Comparison of ENCODE assay signal across 22 cellular contexts in the genomic region with DNA sequence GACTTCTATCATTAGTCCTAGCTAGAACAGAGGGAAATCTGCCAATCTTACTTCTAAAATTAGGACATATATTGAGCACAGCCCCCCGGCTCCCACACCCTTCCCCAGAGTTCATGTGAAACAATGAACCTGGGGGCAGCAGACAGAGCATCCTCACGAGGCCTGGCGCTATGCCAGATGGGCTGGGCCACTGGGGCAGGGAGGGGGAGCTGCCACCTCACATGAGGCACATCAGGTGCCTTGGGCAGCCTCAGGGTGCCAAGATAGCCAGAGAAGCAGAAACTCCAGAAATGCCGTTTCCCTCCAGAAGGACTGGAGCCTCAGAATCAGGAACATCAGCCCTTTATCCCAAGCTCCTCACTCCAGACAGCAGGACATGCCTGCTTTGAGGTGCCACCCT.
"Had no signal": no experiment of that assay in that cellular context is flagged by ENCODE, and none has a peak within 500 bp of the region (broad histone marks: within the 10 kb centered on the region; RNA-seq: fewer than 3 reads in every experiment).

No MANE protein-coding gene starts in this region.

- H3K4me3 Mint-ChIP-seq: activated CD4-positive, alpha-beta T cell treated with anti-CD3 and anti-CD28 coated beads, Interleukin-2, amount 10 ng/mL, durations not matched to agents 7 days and 5 days; activated CD8-positive, alpha-beta T cell treated with anti-CD3 and anti-CD28 coated beads for 36 hours; activated naive CD4-positive, alpha-beta T cell treated with anti-CD3 and anti-CD28 coated beads, Interleukin-2, amount 50 U/mL, for 24 hours; activated naive CD8-positive, alpha-beta T cell treated with anti-CD3 and anti-CD28 coated beads, Interleukin-2, amount 50 U/mL, for 24 hours; dendritic cell treated with granulocyte-macrophage colony-stimulating factor and Interleukin-4, amounts not matched to agents 40 ng/mL and 50 ng/mL, for 4 days; endodermal cell; natural killer cell; WTC11 had no signal

- DNase-seq: activated CD4-positive, alpha-beta T cell treated with anti-CD3 and anti-CD28 coated beads for 1 hour; activated CD4-positive, alpha-beta T cell treated with anti-CD3 and anti-CD28 coated beads, Interleukin-2, amount 10 ng/mL, durations not matched to agents 7 days and 5 days; activated CD8-positive, alpha-beta T cell treated with anti-CD3 and anti-CD28 coated beads for 36 hours; activated naive CD8-positive, alpha-beta T cell treated with anti-CD3 and anti-CD28 coated beads, Interleukin-2, amount 50 U/mL, for 24 hours; activated T-cell treated with anti-CD3 and anti-CD28 coated beads, Interleukin-2, amount 50 U/mL, for 48 hours; amygdala; central memory CD4-positive, alpha-beta T cell; endodermal cell; foreskin fibroblast; hypothalamus; mesenchymal stem cell; natural killer cell; stimulated activated CD4-positive, alpha-beta T cell treated with anti-CD3 and anti-CD28 coated beads, Interleukin-15, amount 100 ng/mL, for 24 hours; stimulated activated CD4-positive, alpha-beta T cell treated with anti-CD3 and anti-CD28 coated beads, Interleukin-2, amount 100 ng/mL, for 24 hours; stimulated activated naive CD4-positive, alpha-beta T cell treated with Interleukin-2 at 50 U/mL for 16 hours had no signal

- H3K4me1 Mint-ChIP-seq: activated CD4-positive, alpha-beta T cell treated with anti-CD3 and anti-CD28 coated beads, Interleukin-2, amount 10 ng/mL, durations not matched to agents 7 days and 5 days; activated naive CD4-positive, alpha-beta T cell treated with anti-CD3 and anti-CD28 coated beads, Interleukin-2, amount 50 U/mL, for 24 hours; activated naive CD8-positive, alpha-beta T cell treated with anti-CD3 and anti-CD28 coated beads, Interleukin-2, amount 50 U/mL, for 24 hours; endodermal cell; natural killer cell; neural progenitor cell; WTC11 had no signal

- H3K36me3 Mint-ChIP-seq: activated naive CD4-positive, alpha-beta T cell treated with anti-CD3 and anti-CD28 coated beads, Interleukin-2, amount 50 U/mL, for 24 hours; natural killer cell; neural progenitor cell; WTC11 had no signal

- H3K9me3 Mint-ChIP-seq: activated CD4-positive, alpha-beta T cell treated with anti-CD3 and anti-CD28 coated beads, Interleukin-2, amount 10 ng/mL, durations not matched to agents 7 days and 5 days; activated CD8-positive, alpha-beta T cell treated with anti-CD3 and anti-CD28 coated beads for 36 hours; activated naive CD4-positive, alpha-beta T cell treated with anti-CD3 and anti-CD28 coated beads, Interleukin-2, amount 50 U/mL, for 24 hours; activated naive CD8-positive, alpha-beta T cell treated with anti-CD3 and anti-CD28 coated beads, Interleukin-2, amount 50 U/mL, for 24 hours; activated T-helper 2 cell treated with anti-CD3 and anti-CD28 coated beads, Interferon-gamma antibody, Interleukin-2, Interleukin-4, amounts not matched to agents 10 μg/mL and 5 μg/mL and 100 μg/mL, durations not matched to agents 14 hours and 24 hours and 36 hours; dendritic cell treated with granulocyte-macrophage colony-stimulating factor and Interleukin-4, amounts not matched to agents 40 ng/mL and 50 ng/mL, for 4 days; endodermal cell; natural killer cell; neural progenitor cell; WTC11 had no signal

- ATAC-seq: activated CD8-positive, alpha-beta T cell treated with anti-CD3 and anti-CD28 coated beads for 36 hours; activated naive CD8-positive, alpha-beta T cell treated with anti-CD3 and anti-CD28 coated beads, Interleukin-2, amount 50 U/mL, for 24 hours; esophagus mucosa; left lobe of liver; natural killer cell; WTC11 had no signal

- H3K27me3 Mint-ChIP-seq: activated CD4-positive, alpha-beta T cell treated with anti-CD3 and anti-CD28 coated beads, Interleukin-2, amount 10 ng/mL, durations not matched to agents 7 days and 5 days; activated naive CD4-positive, alpha-beta T cell treated with anti-CD3 and anti-CD28 coated beads, Interleukin-2, amount 50 U/mL, for 24 hours; activated naive CD8-positive, alpha-beta T cell treated with anti-CD3 and anti-CD28 coated beads, Interleukin-2, amount 50 U/mL, for 24 hours; dendritic cell treated with granulocyte-macrophage colony-stimulating factor and Interleukin-4, amounts not matched to agents 40 ng/mL and 50 ng/mL, for 4 days had no signal
